10 cellular contexts compared by ENCODE assay signal in the genomic region with DNA sequence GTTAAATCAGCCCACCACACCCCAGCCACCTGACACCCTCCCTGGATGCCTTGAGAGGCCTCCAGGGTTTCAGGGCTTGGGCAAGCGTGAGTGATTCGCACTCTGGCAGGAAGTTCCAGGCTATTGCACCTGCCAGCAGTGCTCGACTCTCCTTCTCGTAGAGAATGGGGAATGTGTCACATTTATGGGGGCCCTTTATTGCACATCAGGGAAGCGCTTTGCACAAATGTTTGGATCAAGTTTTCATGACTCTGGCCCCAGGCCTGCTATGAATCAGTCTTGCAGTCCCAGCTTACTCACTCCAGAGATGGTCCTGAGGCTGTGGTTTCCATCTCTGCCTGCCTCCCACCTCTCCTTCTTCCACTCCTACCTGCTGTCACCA.
A peak's percentile ranks its signal among the peaks of the same experiment; 100 is the strongest.
DNase-seq lines count a peak whose midpoint lies in the region; ATAC-seq and TF ChIP-seq lines count a peak whose summit lies in the region.
"Had no signal": no experiment of that assay in that cellular context is flagged by ENCODE, and none has a peak within 500 bp of the region (broad histone marks: within the 10 kb centered on the region; RNA-seq: fewer than 3 reads in every experiment).

No MANE protein-coding gene starts in this region.

- H3K36me3 Mint-ChIP-seq in progenitor cell of endocrine pancreas (ENCODE audit: insufficient read depth), result no peaks in the 10 kb centered on the region
- H3K36me3 Mint-ChIP-seq: activated naive CD4-positive, alpha-beta T cell treated with anti-CD3 and anti-CD28 coated beads, Interleukin-2, amount 10 ng/mL, durations not matched to agents 7 days and 5 days had no signal

- no peak for TF ChIP-seq CTCF in fibroblast of the aortic adventitia (IDR thresholded peaks at IDR 0.05; ENCODE audit: insufficient read depth, low read length)
- TF ChIP-seq CTCF in progenitor cell of endocrine pancreas (IDR thresholded peaks at IDR 0.05; ENCODE audit: unreplicated experiment), result no peak

- peak overlapping the region; percentile 66 for H3K27ac ChIP-seq in skeletal muscle tissue (ENCODE audit: low read depth, low read length)
- H3K27ac ChIP-seq: skin epidermis had no signal

- peaks cover 3% of the 10 kb centered on the region for H3K27me3 Mint-ChIP-seq in progenitor cell of endocrine pancreas

- H3K27me3 ChIP-seq in skeletal muscle tissue (ENCODE audit: control insufficient read depth in 3 of 3, insufficient read depth in 3 of 3, low read length in 3 of 3), result no peaks in the 10 kb centered on the region

- no peaks in the 10 kb centered on the region for H3K36me3 ChIP-seq in skeletal muscle tissue (ENCODE audit: control insufficient read depth in 3 of 3, insufficient read depth in 3 of 3, low read length in 3 of 3)

- H3K4me3 Mint-ChIP-seq in progenitor cell of endocrine pancreas (ENCODE audit: low read depth), result no peak overlapping the region
- H3K4me3 Mint-ChIP-seq: activated naive CD4-positive, alpha-beta T cell treated with anti-CD3 and anti-CD28 coated beads, Interleukin-2, amount 10 ng/mL, durations not matched to agents 7 days and 5 days had no signal

- H3K9me3 Mint-ChIP-seq in progenitor cell of endocrine pancreas (ENCODE audit: low read depth), result no peaks in the 10 kb centered on the region

- DNase-seq in GM04504 (ENCODE audit: low read depth), result peak; percentile 85
- DNase-seq in RPMI7951 (ENCODE audit: low read depth), result peak; percentile 74
- DNase-seq in fibroblast of the aortic adventitia (ENCODE audit: low read depth), result peak; percentile 68
- DNase-seq in progenitor cell of endocrine pancreas (ENCODE audit: low spot score, unreplicated experiment), result no peak
- no peak for DNase-seq in SHP77 treated with DMSO at 0.1 percent for 48 hours (lab: John Stamatoyannopoulos, UW)
- DNase-seq: activated naive CD4-positive, alpha-beta T cell treated with anti-CD3 and anti-CD28 coated beads, Interleukin-2, amount 10 ng/mL, durations not matched to agents 7 days and 5 days had no signal

- ATAC-seq in GM19023 (IDR thresholded peaks at IDR 0.05; ENCODE audit: unreplicated experiment) (no peak), HG02938 (IDR thresholded peaks at IDR 0.05; ENCODE audit: unreplicated experiment) (no peak)

- H3K4me1 ChIP-seq in skeletal muscle tissue (ENCODE audit: control insufficient read depth in 3 of 3, insufficient read depth in 3 of 3, low read length in 3 of 3), result peaks cover 6 to 13% (median 11%) of the 10 kb centered on the region in 3 donors

- H3K4me1 Mint-ChIP-seq in progenitor cell of endocrine pancreas (ENCODE audit: low read depth), result no peaks in the 10 kb centered on the region
- H3K4me1 Mint-ChIP-seq: activated naive CD4-positive, alpha-beta T cell treated with anti-CD3 and anti-CD28 coated beads, Interleukin-2, amount 10 ng/mL, durations not matched to agents 7 days and 5 days had no signal

- no peaks in the 10 kb centered on the region for H3K9me3 ChIP-seq in skeletal muscle tissue (ENCODE audit: control insufficient read depth in 3 of 3, low read length in 3 of 3)

- no peak overlapping the region for H3K4me3 ChIP-seq in fibroblast of the aortic adventitia (ENCODE audit: low read depth, low read length)
- no peak overlapping the region for H3K4me3 ChIP-seq in skeletal muscle tissue (ENCODE audit: low read length in 3 of 3)
- H3K4me3 ChIP-seq: skin epidermis had no signal

- H3K9ac ChIP-seq in skeletal muscle tissue (ENCODE audit: low read depth in 1 of 3, low read length in 3 of 3), result no peak overlapping the region

- H3K27ac Mint-ChIP-seq in progenitor cell of endocrine pancreas, result no peak overlapping the region
- H3K27ac Mint-ChIP-seq: activated naive CD4-positive, alpha-beta T cell treated with anti-CD3 and anti-CD28 coated beads, Interleukin-2, amount 10 ng/mL, durations not matched to agents 7 days and 5 days had no signal

Comparison
In these comparisons a context has a peak if more than half of its experiments do, and no peak if none do; other contexts are left out.
1. DNase-seq: peak in GM04504 (single experiment), RPMI7951 (single experiment) and fibroblast of the aortic adventitia (single experiment); none in progenitor cell of endocrine pancreas (single experiment) and SHP77 treated with DMSO at 0.1 percent for 48 hours (single experiment).